8 cellular contexts compared by ENCODE assay signal in genomic region chr16:57244767-57245471, GRCh38.
DNase-seq lines count a peak whose midpoint lies in the region; ATAC-seq lines count a peak whose summit lies in the region.

Gene ARL2BP, plus strand, starts transcription at chr16:57245259. Its CDS starts 109 bp downstream, at chr16:57245368.

- DNase-seq in AG08396 (ENCODE audit: low spot score), result peak; percentile 100
- peak; percentile 92 for DNase-seq in NCI-H345 (lab: John Stamatoyannopoulos, UW)
- peak; percentile 92 to 94 (median 94) for DNase-seq in activated CD4-positive, CD25-positive, alpha-beta regulatory T cell (lab: John Stamatoyannopoulos, UW)
- peak; percentile 96 for DNase-seq in central memory CD4-positive, alpha-beta T cell
- peak; percentile 94 for DNase-seq in inferior parietal cortex (ENCODE audit: extremely low spot score)
- DNase-seq in stimulated activated CD4-positive, alpha-beta T cell treated with anti-CD3 and anti-CD28 coated beads, Interleukin-12 subunit alpha, Interleukin-12 subunit beta, amount 100 ng/mL, for 24 hours (ENCODE audit: low read depth in 2 of 2), result peak; percentile 89 to 97

- ATAC-seq in GM18909 (IDR thresholded peaks at IDR 0.05; ENCODE audit: poor library complexity, unreplicated experiment) (peak; percentile 96), HG03175 (IDR thresholded peaks at IDR 0.05; ENCODE audit: unreplicated experiment) (peak; percentile 94)

Comparison
In these comparisons a context has a peak if more than half of its experiments do, and no peak if none do; other contexts are left out.
1. Peak in every context shown above with its lines: DNase-seq and ATAC-seq.